In genomic region chr2:199663157-199663556, GRCh38 we compare ENCODE assay signal across 14 cellular contexts.
A peak's percentile ranks its signal among the peaks of the same experiment; 100 is the strongest.
DNase-seq lines count a peak whose midpoint lies in the region; ATAC-seq and TF ChIP-seq lines count a peak whose summit lies in the region.
"Had no signal": no experiment of that assay in that cellular context is flagged by ENCODE, and none has a peak within 500 bp of the region (broad histone marks: within the 10 kb centered on the region; RNA-seq: fewer than 3 reads in every experiment).

No MANE protein-coding gene starts in this region.

- no peaks in the 10 kb centered on the region for H3K79me2 ChIP-seq in MM.1S (ENCODE audit: low read length)

- no peaks in the 10 kb centered on the region for H4K20me1 ChIP-seq in MM.1S (ENCODE audit: insufficient read depth, low read length)

- H3K9me3 ChIP-seq in MM.1S (replicated peaks; ENCODE audit: insufficient read depth, low read length), result no peaks in the 10 kb centered on the region
- H3K9me3 ChIP-seq: adrenal gland had no signal

- H3K4me3 Mint-ChIP-seq in type B pancreatic cell, result no peak overlapping the region
- H3K4me3 Mint-ChIP-seq: HFFc6, WTC11 had no signal

- H3K36me3 Mint-ChIP-seq in type B pancreatic cell, result no peaks in the 10 kb centered on the region
- H3K36me3 Mint-ChIP-seq: WTC11 had no signal

- H3K4me1 ChIP-seq in MM.1S (ENCODE audit: low read length), result no peaks in the 10 kb centered on the region
- H3K4me1 ChIP-seq: adrenal gland had no signal

- TF ChIP-seq CTCF in GM10248 (IDR thresholded peaks at IDR 0.05; ENCODE audit: control extremely low read depth, extremely low read depth, low read depth, missing control alignments) (no peak), MM.1S (IDR thresholded peaks at IDR 0.05; ENCODE audit: low read length) (no peak), type B pancreatic cell (conservative IDR thresholded peaks at IDR 0.05) (no peak)

- no peak overlapping the region for H3K4me2 ChIP-seq in MM.1S (ENCODE audit: low read depth, low read length)

- no peak overlapping the region for H3K4me3 ChIP-seq in MM.1S (ENCODE audit: low read length)
- H3K4me3 ChIP-seq: adrenal gland had no signal

- H3K4me1 Mint-ChIP-seq in type B pancreatic cell (ENCODE audit: unreplicated experiment), result peaks cover 9% of the 10 kb centered on the region

- H3K9me2 ChIP-seq in MM.1S (replicated peaks; ENCODE audit: insufficient read depth, low read length), result no peaks in the 10 kb centered on the region

- no peaks in the 10 kb centered on the region for H3K27me3 ChIP-seq in MM.1S (replicated peaks; ENCODE audit: insufficient read depth, low read length)
- H3K27me3 ChIP-seq: adrenal gland had no signal

- H3K9me3 Mint-ChIP-seq in type B pancreatic cell, result no peaks in the 10 kb centered on the region
- H3K9me3 Mint-ChIP-seq: WTC11 had no signal

- H3K27ac Mint-ChIP-seq in type B pancreatic cell, result no peak overlapping the region
- H3K27ac Mint-ChIP-seq: HFFc6, WTC11 had no signal

- CTCF ChIA-PET in GM10248 (lab: Yijun Ruan, JAX), result no interaction called here

- no peak overlapping the region for H2AFZ ChIP-seq in MM.1S (ENCODE audit: low read length)

- POLR2A ChIA-PET in GM10248 (lab: Yijun Ruan, JAX), result no interaction called here

- peaks cover 13% of the 10 kb centered on the region for H3K27me3 Mint-ChIP-seq in type B pancreatic cell

- H3K9ac ChIP-seq in MM.1S (ENCODE audit: low read length), result no peak overlapping the region

- DNase-seq in GM10248 (ENCODE audit: extremely low spot score) (peak; percentile 38), MM.1S (peak; percentile 28), DMS79 (lab: John Stamatoyannopoulos, UW) (no peak), type B pancreatic cell (ENCODE audit: extremely low spot score, unreplicated experiment) (no peak), NCI-H2171 treated with DMSO at 0.1 percent for 48 hours (lab: John Stamatoyannopoulos, UW) (no peak)
- DNase-seq: adrenal gland, cortex of kidney, DMS79 treated with DMSO at 0.1 percent for 48 hours, HFFc6, NCI-H1436 treated with DMSO at 0.1 percent for 48 hours had no signal

- no peaks in the 10 kb centered on the region for H3K36me3 ChIP-seq in MM.1S (replicated peaks; ENCODE audit: insufficient read depth, low read length)
- H3K36me3 ChIP-seq: adrenal gland had no signal

- H3F3A ChIP-seq in MM.1S (ENCODE audit: insufficient read depth, low read length), result no peaks in the 10 kb centered on the region

- ATAC-seq in GM19438 (IDR thresholded peaks at IDR 0.05; ENCODE audit: low read depth, unreplicated experiment), result peak; percentile 73
- ATAC-seq in HG02884 (IDR thresholded peaks at IDR 0.05; ENCODE audit: unreplicated experiment), result peak; percentile 79
- ATAC-seq in HG03196 (IDR thresholded peaks at IDR 0.05; ENCODE audit: unreplicated experiment), result no peak
- ATAC-seq: WTC11 had no signal

- H3K27ac ChIP-seq in MM.1S (ENCODE audit: low read length), result no peak overlapping the region
- H3K27ac ChIP-seq: adrenal gland had no signal

Comparison
In these comparisons a context has a peak if more than half of its experiments do, and no peak if none do; other contexts are left out.
1. DNase-seq: peak in GM10248 (single experiment) and MM.1S (single experiment); none in DMS79 (single experiment), type B pancreatic cell (single experiment) and NCI-H2171 treated with DMSO at 0.1 percent for 48 hours (single experiment).